12 cellular contexts compared by ENCODE assay signal in genomic region chr10:71756441-71757191, GRCh38. TPM values are rescaled to one million over a fixed set of nuclear protein-coding genes. Genes with fewer than 3 reads are reported as not detected.
A peak's percentile ranks its signal among the peaks of the same experiment; 100 is the strongest.
DNase-seq lines count a peak whose midpoint lies in the region; ATAC-seq and TF ChIP-seq lines count a peak whose summit lies in the region.
"Had no signal": no experiment of that assay in that cellular context is flagged by ENCODE, and none has a peak within 500 bp of the region (broad histone marks: within the 10 kb centered on the region; RNA-seq: fewer than 3 reads in every experiment).

No MANE protein-coding gene starts in this region.

- WGBS in adrenal gland, 4 donors: 54 to 69% (median 63%) methylated on average over 12 of the region's 12 CpGs

- H3K4me3 Mint-ChIP-seq in naive thymus-derived CD8-positive, alpha-beta T cell: peak overlapping the region; percentile 61 to 86 (median 80)

- intact Hi-C loops in adrenal gland (cut with DNase I): no loop called here
- intact Hi-C loops in uterus (cut with DNase I; ENCODE audit: low total_unique reads): no loop called here

- H3K27ac ChIP-seq in adrenal gland: peak overlapping the region in 3 of 5 donors; percentile 24 to 87 (median 26)
- peak overlapping the region in 1 of 2 donors; percentile 50 for H3K27ac ChIP-seq in uterus

- peak; percentile 72 to 91 for ATAC-seq in naive thymus-derived CD8-positive, alpha-beta T cell

- H3K27me3 ChIP-seq in adrenal gland (no peaks in the 10 kb centered on the region), uterus (no peaks in the 10 kb centered on the region)

- TF ChIP-seq POLR2A in adrenal gland (IDR thresholded peaks at IDR 0.05) (no peak), uterus (IDR thresholded peaks at IDR 0.05) (no peak)

- POLR2A ChIA-PET in naive thymus-derived CD8-positive, alpha-beta T cell (lab: Charles Lee): interaction anchor here (1.2 to 41.4 kb wide), 6 partner anchors 10 to 60 kb away, joined by 4 to 1679 read pairs (median 24); partner anchors contain the start of genes C10orf105 and VSIR

- H3K9me3 Mint-ChIP-seq in naive thymus-derived CD8-positive, alpha-beta T cell: no peaks in the 10 kb centered on the region

- H3K4me3 ChIP-seq in adrenal gland: no peak overlapping the region
- H3K4me3 ChIP-seq in uterus: no peak overlapping the region

- no peak for TF ChIP-seq CTCF in adrenal gland (IDR thresholded peaks at IDR 0.05)
- no peak for TF ChIP-seq CTCF in uterus (IDR thresholded peaks at IDR 0.05)

- no peaks in the 10 kb centered on the region for H3K9me3 ChIP-seq in adrenal gland (replicated peaks in 1 of 3)
- H3K9me3 ChIP-seq in uterus: no peaks in the 10 kb centered on the region

- H3K4me1 ChIP-seq in adrenal gland (replicated peaks in 1 of 2) (peaks cover 0 to 3% of the 10 kb centered on the region in 2 donors), uterus (peaks cover 0 to 6% of the 10 kb centered on the region in 2 donors)

- no peaks in the 10 kb centered on the region for H3K27me3 Mint-ChIP-seq in naive thymus-derived CD8-positive, alpha-beta T cell

- H3K27ac Mint-ChIP-seq in naive thymus-derived CD8-positive, alpha-beta T cell: peak overlapping the region; percentile 90 to 99 (median 97)

- peak; percentile 40 for DNase-seq in stimulated activated CD4-positive, alpha-beta T cell treated with anti-CD3 and anti-CD28 coated beads, Interleukin-1b, Interleukin-23, amount 100 ng/mL, for 48 hours
- no peak for DNase-seq in stimulated activated CD4-positive, alpha-beta T cell treated with anti-CD3 and anti-CD28 coated beads, Interleukin-4, amount 100 ng/mL, for 4 hours
- DNase-seq in adrenal gland (peak in 1 of 7 donors; percentile 37), kidney tubule cell (ENCODE audit: low spot score) (no peak), AG08396 (ENCODE audit: low spot score) (no peak), uterus (no peak), NCI-H2029 treated with DMSO at 0.1 percent for 48 hours (lab: John Stamatoyannopoulos, UW) (no peak)
- peak in 7 of 10 donors; percentile 30 to 87 (median 65) for DNase-seq in naive thymus-derived CD8-positive, alpha-beta T cell
- DNase-seq: activated CD4-positive, alpha-beta T cell treated with anti-CD3 and anti-CD28 coated beads for 48 hours; DMS153 had no signal

- H3K36me3 ChIP-seq in adrenal gland (replicated peaks in 1 of 2) (peaks cover 0 to 32% of the 10 kb centered on the region in 2 donors), uterus (no peaks in the 10 kb centered on the region)

- H3K36me3 Mint-ChIP-seq in naive thymus-derived CD8-positive, alpha-beta T cell: peaks cover 0 to 58% (median 19%) of the 10 kb centered on the region in 3 donors

- peaks cover 48 to 94% (median 90%) of the 10 kb centered on the region in 4 donors for H3K4me1 Mint-ChIP-seq in naive thymus-derived CD8-positive, alpha-beta T cell

RNA-seq across cellular contexts. Expression of gene VSIR, which starts 16.7 kb away (rescaled TPM):
- total RNA-seq in adrenal gland: 10 to 100 TPM; 14.1 to 71.7 (median 41.5) TPM
- polyA plus RNA-seq in adrenal gland: 10 to 100 TPM; 10.8 to 17.1 (median 15.3) TPM
- 100 to 1,000 TPM; 102 to 114 TPM for total RNA-seq in naive thymus-derived CD8-positive, alpha-beta T cell
- polyA plus RNA-seq in naive thymus-derived CD8-positive, alpha-beta T cell: 100 to 1,000 TPM; 211 to 343 (median 262) TPM
- total RNA-seq in uterus: 100 to 1,000 TPM in 1 of 4 donors, 10 to 100 TPM in 3; 18.9 to 127 (median 36.7) TPM

RNA-seq across cellular contexts. Expression of gene C10orf105, which starts 37.0 kb away (rescaled TPM):
- total RNA-seq in adrenal gland: under 1 TPM in 6 of 8 donors, not detected in 2; 0.07 to 0.48 (median 0.11) TPM
- under 1 TPM; 0.07 to 0.08 (median 0.07) TPM for polyA plus RNA-seq in adrenal gland
- total RNA-seq in naive thymus-derived CD8-positive, alpha-beta T cell: under 1 TPM; 0.21 to 0.25 TPM
- under 1 TPM in 1 of 3 donors, not detected in 2; 0.10 TPM for polyA plus RNA-seq in naive thymus-derived CD8-positive, alpha-beta T cell
- total RNA-seq in uterus: 1 to 10 TPM in 1 of 4 donors, under 1 TPM in 1, not detected in 2; 0.07 to 1.2 TPM
- total RNA-seq: dermis microvascular lymphatic vessel endothelial cell had no signal
- polyA plus RNA-seq: keratinocyte had no signal

Comparison
In these comparisons a context has a peak if more than half of its experiments do, and no peak if none do; other contexts are left out.
1. DNase-seq: peak in stimulated activated CD4-positive, alpha-beta T cell treated with anti-CD3 and anti-CD28 coated beads, Interleukin-1b, Interleukin-23, amount 100 ng/mL, for 48 hours (single experiment) and naive thymus-derived CD8-positive, alpha-beta T cell (7 of 10); none in stimulated activated CD4-positive, alpha-beta T cell treated with anti-CD3 and anti-CD28 coated beads, Interleukin-4, amount 100 ng/mL, for 4 hours (0 of 2), kidney tubule cell (single experiment), AG08396 (single experiment), uterus (0 of 2) and NCI-H2029 treated with DMSO at 0.1 percent for 48 hours (single experiment).